28 cellular contexts compared by ENCODE assay signal in the genomic region with DNA sequence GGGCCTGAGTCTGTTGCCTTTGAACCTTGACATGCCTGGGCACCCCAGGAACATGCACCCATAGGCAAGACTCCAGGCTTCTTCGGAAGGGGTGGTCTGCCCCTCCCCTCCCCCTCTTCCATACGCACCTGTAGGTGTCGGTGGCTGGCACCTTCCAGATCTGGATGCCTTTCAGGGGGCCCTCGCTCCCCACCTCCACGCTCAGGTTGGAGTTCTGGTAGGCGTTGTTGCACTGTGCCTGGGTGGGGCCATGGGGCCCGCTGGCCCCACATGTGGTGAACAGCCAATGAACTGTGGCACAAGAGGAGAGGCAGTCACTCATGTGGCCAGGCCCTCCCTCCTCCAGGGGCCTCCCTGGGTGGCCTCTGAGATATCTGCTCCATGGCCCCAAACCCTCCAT.
"Had no signal": no experiment of that assay in that cellular context is flagged by ENCODE, and none has a peak within 500 bp of the region (broad histone marks: within the 10 kb centered on the region; RNA-seq: fewer than 3 reads in every experiment).

No MANE protein-coding gene starts in this region.

- H3K27ac ChIP-seq: neural progenitor cell, neutrophil, pancreas, psoas muscle, right lobe of liver, sigmoid colon, suprapubic skin, testis, tibial nerve, upper lobe of left lung, vagina had no signal

- H3K4me1 Mint-ChIP-seq: naive thymus-derived CD8-positive, alpha-beta T cell; stimulated activated effector memory CD8-positive, alpha-beta T cell treated with anti-CD3 and anti-CD28 coated beads, Interleukin-12 subunit alpha, Interleukin-12 subunit beta, amount 100 ng/mL, for 72 hours; stimulated activated naive B cell treated with anti-CD40 and anti-IgM and Interleukin-4, amounts not matched to agents 10 μg/mL and 1 μg/mL and 100 μg/mL, for 72 hours; stimulated activated naive CD8-positive, alpha-beta T cell treated with anti-CD3 and anti-CD28 coated beads, Interleukin-15, amount 100 ng/mL, for 72 hours had no signal

- H3K9ac ChIP-seq: neural progenitor cell had no signal

- H3K27me3 ChIP-seq: neural progenitor cell, neutrophil, pancreas, right lobe of liver, sigmoid colon, suprapubic skin, testis, tibial nerve, upper lobe of left lung, vagina had no signal

- H3K4me1 ChIP-seq: psoas muscle, right lobe of liver, sigmoid colon, suprapubic skin, testis, tibial nerve, upper lobe of left lung had no signal

- H3K4me3 ChIP-seq: neural progenitor cell, pancreas, psoas muscle, right lobe of liver, sigmoid colon, suprapubic skin, testis, tibial nerve, upper lobe of left lung, vagina had no signal

- DNase-seq: naive B cell; nucleus accumbens; pancreas; psoas muscle; right cardiac atrium; right lobe of liver; small intestine; stimulated activated CD4-positive, alpha-beta T cell treated with anti-CD3 and anti-CD28 coated beads, Interleukin-15, amount 100 ng/mL, for 24 hours; stimulated activated CD4-positive, alpha-beta T cell treated with anti-CD3 and anti-CD28 coated beads, Interleukin-2, amount 100 ng/mL, for 24 hours; stimulated activated CD4-positive, alpha-beta T cell treated with anti-CD3 and anti-CD28 coated beads, Interleukin-2, amount 100 ng/mL, for 48 hours; stimulated activated CD4-positive, alpha-beta T cell treated with anti-CD3 and anti-CD28 coated beads, Interleukin-4, amount 100 ng/mL, for 24 hours; stimulated activated naive B cell treated with anti-CD40 and anti-IgM and Interleukin-4, amounts not matched to agents 10 μg/mL and 1 μg/mL and 100 μg/mL, for 72 hours; stimulated activated naive CD8-positive, alpha-beta T cell treated with anti-CD3 and anti-CD28 coated beads, Interleukin-15, amount 100 ng/mL, for 72 hours; stimulated activated naive CD8-positive, alpha-beta T cell treated with anti-CD3 and anti-CD28 coated beads, Interleukin-15, Interleukin-2, amounts not matched to agents 100 U/mL and 50 U/mL, for 24 hours; substantia nigra; testis; trophoblast cell; upper lobe of left lung had no signal

- H3K36me3 Mint-ChIP-seq: naive B cell; naive thymus-derived CD8-positive, alpha-beta T cell; natural killer cell treated with Interleukin-12 subunit alpha and Interleukin-12 subunit beta and Interleukin-15 and Interleukin-18, amount 100 ng/mL, for 72 hours; neural progenitor cell; stimulated activated effector memory CD8-positive, alpha-beta T cell treated with anti-CD3 and anti-CD28 coated beads, Interleukin-12 subunit alpha, Interleukin-12 subunit beta, amount 100 ng/mL, for 72 hours; stimulated activated naive B cell treated with anti-CD40 and anti-IgM and Interleukin-4, amounts not matched to agents 10 μg/mL and 1 μg/mL and 100 μg/mL, for 72 hours had no signal

- ATAC-seq: naive thymus-derived CD8-positive, alpha-beta T cell; natural killer cell treated with Interleukin-12 subunit alpha and Interleukin-12 subunit beta and Interleukin-15 and Interleukin-18, amount 100 ng/mL, for 72 hours; pancreas; psoas muscle; right cardiac atrium; right lobe of liver; stimulated activated effector memory CD8-positive, alpha-beta T cell treated with anti-CD3 and anti-CD28 coated beads, Interleukin-12 subunit alpha, Interleukin-12 subunit beta, amount 100 ng/mL, for 72 hours; stimulated activated naive B cell treated with anti-CD40 and anti-IgM and Interleukin-4, amounts not matched to agents 10 μg/mL and 1 μg/mL and 100 μg/mL, for 72 hours; stimulated activated naive CD8-positive, alpha-beta T cell treated with anti-CD3 and anti-CD28 coated beads, Interleukin-15, amount 100 ng/mL, for 72 hours; stimulated activated naive CD8-positive, alpha-beta T cell treated with anti-CD3 and anti-CD28 coated beads, Interleukin-15, Interleukin-2, amounts not matched to agents 100 U/mL and 50 U/mL, for 24 hours had no signal

- H3K36me3 ChIP-seq: neural progenitor cell, neutrophil, pancreas, right lobe of liver, sigmoid colon, suprapubic skin, tibial nerve, upper lobe of left lung, vagina had no signal

- H3K4me3 Mint-ChIP-seq: naive thymus-derived CD8-positive, alpha-beta T cell; natural killer cell treated with Interleukin-12 subunit alpha and Interleukin-12 subunit beta and Interleukin-15 and Interleukin-18, amount 100 ng/mL, for 72 hours; neural progenitor cell; stimulated activated effector memory CD8-positive, alpha-beta T cell treated with anti-CD3 and anti-CD28 coated beads, Interleukin-12 subunit alpha, Interleukin-12 subunit beta, amount 100 ng/mL, for 72 hours; stimulated activated naive B cell treated with anti-CD40 and anti-IgM and Interleukin-4, amounts not matched to agents 10 μg/mL and 1 μg/mL and 100 μg/mL, for 72 hours; stimulated activated naive CD8-positive, alpha-beta T cell treated with anti-CD3 and anti-CD28 coated beads, Interleukin-15, amount 100 ng/mL, for 72 hours had no signal

- H3K9me3 ChIP-seq: neutrophil, pancreas, psoas muscle, right lobe of liver, sigmoid colon, suprapubic skin, testis, tibial nerve, upper lobe of left lung, vagina had no signal

- H3K27ac Mint-ChIP-seq: naive thymus-derived CD8-positive, alpha-beta T cell; natural killer cell treated with Interleukin-12 subunit alpha and Interleukin-12 subunit beta and Interleukin-15 and Interleukin-18, amount 100 ng/mL, for 72 hours; neural progenitor cell; progenitor cell of endocrine pancreas; stimulated activated effector memory CD8-positive, alpha-beta T cell treated with anti-CD3 and anti-CD28 coated beads, Interleukin-12 subunit alpha, Interleukin-12 subunit beta, amount 100 ng/mL, for 72 hours; stimulated activated naive B cell treated with anti-CD40 and anti-IgM and Interleukin-4, amounts not matched to agents 10 μg/mL and 1 μg/mL and 100 μg/mL, for 72 hours; stimulated activated naive CD8-positive, alpha-beta T cell treated with anti-CD3 and anti-CD28 coated beads, Interleukin-15, amount 100 ng/mL, for 72 hours had no signal

- H2AFZ ChIP-seq: neural progenitor cell had no signal

- H3K4me2 ChIP-seq: neural progenitor cell had no signal
